ENCODE assay signal across 1 cellular context in genomic region chr19:36771275-36772231, GRCh38.
TF ChIP-seq lines count a peak whose summit lies in the region.

No MANE protein-coding gene starts in this region.

TF ChIP-seq in HEK293, 187 proteins besides CTCF, POLR2A, EP300 and RAD21 (continued from another document):
- TF ChIP-seq, protein P1, sequence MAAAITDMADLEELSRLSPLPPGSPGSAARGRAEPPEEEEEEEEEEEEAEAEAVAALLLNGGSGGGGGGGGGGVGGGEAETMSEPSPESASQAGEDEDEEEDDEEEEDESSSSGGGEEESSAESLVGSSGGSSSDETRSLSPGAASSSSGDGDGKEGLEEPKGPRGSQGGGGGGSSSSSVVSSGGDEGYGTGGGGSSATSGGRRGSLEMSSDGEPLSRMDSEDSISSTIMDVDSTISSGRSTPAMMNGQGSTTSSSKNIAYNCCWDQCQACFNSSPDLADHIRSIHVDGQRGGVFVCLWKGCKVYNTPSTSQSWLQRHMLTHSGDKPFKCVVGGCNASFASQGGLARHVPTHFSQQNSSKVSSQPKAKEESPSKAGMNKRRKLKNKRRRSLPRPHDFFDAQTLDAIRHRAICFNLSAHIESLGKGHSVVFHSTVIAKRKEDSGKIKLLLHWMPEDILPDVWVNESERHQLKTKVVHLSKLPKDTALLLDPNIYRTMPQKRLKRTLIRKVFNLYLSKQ (tag by site-specific recombination; IDR thresholded peaks at IDR 0.05; ENCODE audit: borderline replicate concordance): no peak
- TF ChIP-seq HOXC10 (CRISPR knock-in tag; IDR thresholded peaks at IDR 0.05) (no peak), ZNF366 (tag by site-specific recombination; conservative IDR thresholded peaks at IDR 0.05) (peak; percentile 38; the same call in 1 of the 2 replicates), ZNF433 (tag by site-specific recombination; IDR thresholded peaks at IDR 0.05; ENCODE audit: low read depth) (no peak), KLF16 (tag by site-specific recombination; IDR thresholded peaks at IDR 0.05) (no peak), ZNF24 (tag by site-specific recombination; IDR thresholded peaks at IDR 0.05) (peak; percentile 59; the same call in 1 of the 2 replicates), YY2 (tag by site-specific recombination; IDR thresholded peaks at IDR 0.05) (no peak), ZNF48 (tag by site-specific recombination; IDR thresholded peaks at IDR 0.05) (no peak), ZNF121 (tag by site-specific recombination; IDR thresholded peaks at IDR 0.05) (no peak), KLF8 (tag by site-specific recombination; IDR thresholded peaks at IDR 0.05) (no peak), ZNF398 (tag by site-specific recombination; IDR thresholded peaks at IDR 0.05) (peak; percentile 54; the same call in 1 of the 2 replicates), ZBTB6 (tag by site-specific recombination; IDR thresholded peaks at IDR 0.05) (no peak), GLIS1 (tag by site-specific recombination; IDR thresholded peaks at IDR 0.05) (no peak), ZNF513 (tag by site-specific recombination; IDR thresholded peaks at IDR 0.05) (no peak), SP3 (tag by site-specific recombination; IDR thresholded peaks at IDR 0.05) (no peak), ZNF571 (tag by site-specific recombination; IDR thresholded peaks at IDR 0.05) (no peak), ZNF585B (tag by site-specific recombination; IDR thresholded peaks at IDR 0.05) (no peak), ZNF23 (tag by site-specific recombination; IDR thresholded peaks at IDR 0.05; ENCODE audit: borderline replicate concordance) (no peak), ZIC2 (tag by site-specific recombination; IDR thresholded peaks at IDR 0.05) (no peak), EGR2 (tag by site-specific recombination; IDR thresholded peaks at IDR 0.05; ENCODE audit: low read depth) (no peak), ZNF518A (tag by site-specific recombination; conservative IDR thresholded peaks at IDR 0.05; ENCODE audit: low read depth) (0 out of 2 replicates have a peak, but pooled peaks have one; percentile 13), SETDB1 (IDR thresholded peaks at IDR 0.05; ENCODE audit: insufficient read length, low read length) (peak; percentile 61), ZNF544 (tag by site-specific recombination; IDR thresholded peaks at IDR 0.05) (no peak), ZNF548 (tag by site-specific recombination; IDR thresholded peaks at IDR 0.05) (peak; percentile 39; the same call in 1 of the 2 replicates), ZNF843 (tag by site-specific recombination; IDR thresholded peaks at IDR 0.05) (no peak), ZNF660 (tag by site-specific recombination; IDR thresholded peaks at IDR 0.05) (peak; percentile 26; the same call in 1 of the 2 replicates), ZNF391 (tag by site-specific recombination; IDR thresholded peaks at IDR 0.05; ENCODE audit: borderline replicate concordance, low read depth) (no peak), ZNF600 (tag by site-specific recombination; IDR thresholded peaks at IDR 0.05) (peak; percentile 70), IKZF3 (tag by site-specific recombination; IDR thresholded peaks at IDR 0.05) (no peak; the same call in none of the 2 replicates), ZNF175 (tag by site-specific recombination; IDR thresholded peaks at IDR 0.05) (no peak), ZNF670 (tag by site-specific recombination; IDR thresholded peaks at IDR 0.05; ENCODE audit: low read depth) (no peak)
- TF ChIP-seq, protein P2, sequence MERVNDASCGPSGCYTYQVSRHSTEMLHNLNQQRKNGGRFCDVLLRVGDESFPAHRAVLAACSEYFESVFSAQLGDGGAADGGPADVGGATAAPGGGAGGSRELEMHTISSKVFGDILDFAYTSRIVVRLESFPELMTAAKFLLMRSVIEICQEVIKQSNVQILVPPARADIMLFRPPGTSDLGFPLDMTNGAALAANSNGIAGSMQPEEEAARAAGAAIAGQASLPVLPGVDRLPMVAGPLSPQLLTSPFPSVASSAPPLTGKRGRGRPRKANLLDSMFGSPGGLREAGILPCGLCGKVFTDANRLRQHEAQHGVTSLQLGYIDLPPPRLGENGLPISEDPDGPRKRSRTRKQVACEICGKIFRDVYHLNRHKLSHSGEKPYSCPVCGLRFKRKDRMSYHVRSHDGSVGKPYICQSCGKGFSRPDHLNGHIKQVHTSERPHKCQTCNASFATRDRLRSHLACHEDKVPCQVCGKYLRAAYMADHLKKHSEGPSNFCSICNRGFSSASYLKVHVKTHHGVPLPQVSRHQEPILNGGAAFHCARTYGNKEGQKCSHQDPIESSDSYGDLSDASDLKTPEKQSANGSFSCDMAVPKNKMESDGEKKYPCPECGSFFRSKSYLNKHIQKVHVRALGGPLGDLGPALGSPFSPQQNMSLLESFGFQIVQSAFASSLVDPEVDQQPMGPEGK (tag by site-specific recombination; IDR thresholded peaks at IDR 0.05): peak; percentile 74
- TF ChIP-seq, protein P3, sequence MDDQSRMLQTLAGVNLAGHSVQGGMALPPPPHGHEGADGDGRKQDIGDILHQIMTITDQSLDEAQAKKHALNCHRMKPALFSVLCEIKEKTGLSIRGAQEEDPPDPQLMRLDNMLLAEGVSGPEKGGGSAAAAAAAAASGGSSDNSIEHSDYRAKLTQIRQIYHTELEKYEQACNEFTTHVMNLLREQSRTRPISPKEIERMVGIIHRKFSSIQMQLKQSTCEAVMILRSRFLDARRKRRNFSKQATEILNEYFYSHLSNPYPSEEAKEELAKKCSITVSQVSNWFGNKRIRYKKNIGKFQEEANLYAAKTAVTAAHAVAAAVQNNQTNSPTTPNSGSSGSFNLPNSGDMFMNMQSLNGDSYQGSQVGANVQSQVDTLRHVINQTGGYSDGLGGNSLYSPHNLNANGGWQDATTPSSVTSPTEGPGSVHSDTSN (CRISPR knock-in tag; IDR thresholded peaks at IDR 0.05): no peak
